Comparison of ENCODE assay signal across 18 cellular contexts in genomic region chr1:36699113-36699512, GRCh38.
DNase-seq lines count a peak whose midpoint lies in the region; TF ChIP-seq lines count a peak whose summit lies in the region.
"Had no signal": no experiment of that assay in that cellular context is flagged by ENCODE, and none has a peak within 500 bp of the region (broad histone marks: within the 10 kb centered on the region; RNA-seq: fewer than 3 reads in every experiment).

No MANE protein-coding gene starts in this region.

- H3K27me3 Mint-ChIP-seq in nephron progenitor cell (ENCODE audit: low read depth, poor library complexity), result peaks cover 54% of the 10 kb centered on the region

- TF ChIP-seq POLR2A in suprapubic skin (IDR thresholded peaks at IDR 0.05), result no peak

- WGBS in suprapubic skin, result 20% methylated on average over 8 of the region's 8 CpGs

- TF ChIP-seq EP300 in suprapubic skin (IDR thresholded peaks at IDR 0.05), result no peak

- H3K4me1 Mint-ChIP-seq in nephron progenitor cell, result peaks cover 25% of the 10 kb centered on the region

- no peak overlapping the region for H3K4me3 Mint-ChIP-seq in nephron progenitor cell
- H3K4me3 Mint-ChIP-seq: CD4-positive, alpha-beta T cell had no signal

- H3K27ac ChIP-seq in ascending aorta (no peak overlapping the region), suprapubic skin (no peak overlapping the region)
- H3K27ac ChIP-seq: GM23248 had no signal

- H3K9me3 ChIP-seq in ascending aorta, result no peaks in the 10 kb centered on the region
- no peaks in the 10 kb centered on the region for H3K9me3 ChIP-seq in suprapubic skin
- H3K9me3 ChIP-seq: BE2C had no signal

- H3K4me1 ChIP-seq in ascending aorta (no peaks in the 10 kb centered on the region), suprapubic skin (peaks cover 6% of the 10 kb centered on the region)

- H3K4me3 ChIP-seq in ascending aorta (no peak overlapping the region), H7 (ENCODE audit: insufficient read depth, low read depth, low read length) (no peak overlapping the region), suprapubic skin (no peak overlapping the region)
- H3K4me3 ChIP-seq: GM23248, K562 had no signal

- H3K27ac Mint-ChIP-seq in nephron progenitor cell, result peak overlapping the region; percentile 34
- H3K27ac Mint-ChIP-seq: CD4-positive, alpha-beta T cell had no signal

- H3K27me3 ChIP-seq in ascending aorta (no peaks in the 10 kb centered on the region), H7 (ENCODE audit: control insufficient read depth, insufficient read depth, low read length) (no peaks in the 10 kb centered on the region; the same call in 1 of the 2 replicates), suprapubic skin (peaks cover 59% of the 10 kb centered on the region)
- H3K27me3 ChIP-seq: BE2C had no signal

- H3K9me3 Mint-ChIP-seq in nephron progenitor cell, result no peaks in the 10 kb centered on the region
- H3K9me3 Mint-ChIP-seq: CD4-positive, alpha-beta T cell had no signal

- H3K36me3 ChIP-seq in ascending aorta (no peaks in the 10 kb centered on the region), H7 (replicated peaks; ENCODE audit: control insufficient read depth, insufficient read depth, low read length) (no peaks in the 10 kb centered on the region), suprapubic skin (no peaks in the 10 kb centered on the region)
- H3K36me3 ChIP-seq: BE2C had no signal

- no peaks in the 10 kb centered on the region for H3K36me3 Mint-ChIP-seq in nephron progenitor cell (ENCODE audit: low read depth)

- DNase-seq in NCI-H524 (lab: John Stamatoyannopoulos, UW) (peak; percentile 80 to 95), cerebellum (ENCODE audit: low spot score) (peak; percentile 21), nephron progenitor cell (no peak), ascending aorta (ENCODE audit: low spot score in 2 of 2) (no peak), H7 (no peak), AG08396 (ENCODE audit: low spot score) (no peak), suprapubic skin (ENCODE audit: low spot score in 2 of 2) (no peak)
- DNase-seq: BE2C; Calu3; CD4-positive, alpha-beta T cell; DMS79; GM23248; NCI-H1436; NCI-H2029; NCI-H526 treated with DMSO at 0.1 percent for 48 hours; OCI-M1; SHP77 treated with DMSO at 0.1 percent for 48 hours had no signal

- TF ChIP-seq CTCF in nephron progenitor cell (IDR thresholded peaks at IDR 0.05), result no peak
- no peak for TF ChIP-seq CTCF in ascending aorta (IDR thresholded peaks at IDR 0.05)
- TF ChIP-seq CTCF in suprapubic skin (IDR thresholded peaks at IDR 0.05), result no peak

- intact Hi-C loops in ascending aorta (cut with DNase I), result no loop called here

Comparison
In these comparisons a context has a peak if more than half of its experiments do, and no peak if none do; other contexts are left out.
1. DNase-seq: peak in NCI-H524 (2 of 2) and cerebellum (single experiment); none in nephron progenitor cell (single experiment), ascending aorta (0 of 2), H7 (single experiment), AG08396 (single experiment) and suprapubic skin (0 of 2).